In the genomic region with DNA sequence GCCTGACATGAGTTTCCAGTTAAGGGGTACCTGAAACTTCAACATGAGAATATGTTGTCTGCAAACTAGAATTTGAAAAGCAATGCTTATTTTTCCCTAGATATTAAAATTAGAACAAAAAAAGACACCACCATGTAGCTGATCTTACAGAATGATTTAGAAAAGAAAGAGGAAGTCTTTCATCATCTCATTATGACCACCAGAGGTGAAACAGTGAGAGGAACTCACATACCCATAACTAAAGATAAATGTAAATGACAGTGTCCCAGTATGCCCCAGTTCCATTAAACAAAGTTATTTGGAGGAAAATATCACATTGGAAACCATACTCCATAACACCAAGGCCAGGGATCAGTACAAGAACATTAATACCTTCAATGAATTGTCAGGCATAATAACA, we compare ENCODE assay signal across 25 cellular contexts.
"Had no signal": no experiment of that assay in that cellular context is flagged by ENCODE, and none has a peak within 500 bp of the region (broad histone marks: within the 10 kb centered on the region; RNA-seq: fewer than 3 reads in every experiment).

No MANE protein-coding gene starts in this region.

- FAIRE-seq: bronchial epithelial cell had no signal

- ATAC-seq: activated CD4-positive, CD25-positive, alpha-beta regulatory T cell treated with anti-CD3 and anti-CD28 coated beads, Interleukin-2, amount 50 U/mL, for 24 hours; activated CD8-positive, alpha-beta T cell treated with anti-CD3 and anti-CD28 coated beads for 36 hours; body of pancreas; Panc1; Right ventricle myocardium inferior; SK-N-SH treated with all-trans-retinoic acid at 6 μM for 48 hours had no signal

- DNase-seq: activated CD4-positive, alpha-beta T cell treated with anti-CD3 and anti-CD28 coated beads for 4 hours; activated CD8-positive, alpha-beta memory T cell treated with anti-CD3 and anti-CD28 coated beads, Interleukin-2, amount 50 U/mL, for 4 hours; activated CD8-positive, alpha-beta T cell treated with anti-CD3 and anti-CD28 coated beads for 36 hours; activated effector memory CD4-positive, alpha-beta T cell treated with Interleukin-2 at 50 U/mL for 16 hours; activated naive CD4-positive, alpha-beta T cell; activated T-cell treated with anti-CD3 and anti-CD28 coated beads, Interleukin-2, amount 50 U/mL, for 1 hour; amniotic stem cell; body of pancreas; central memory CD4-positive, alpha-beta T cell; Kasumi-1; KBM-7; NCI-H1048; NCI-H1417; NCI-H1694; NCI-H2081; NCI-H446; NCI-H524; RPMI8226; T-helper 2 cell; T1000 had no signal
